ENCODE assay signal across 12 cellular contexts in the genomic region with DNA sequence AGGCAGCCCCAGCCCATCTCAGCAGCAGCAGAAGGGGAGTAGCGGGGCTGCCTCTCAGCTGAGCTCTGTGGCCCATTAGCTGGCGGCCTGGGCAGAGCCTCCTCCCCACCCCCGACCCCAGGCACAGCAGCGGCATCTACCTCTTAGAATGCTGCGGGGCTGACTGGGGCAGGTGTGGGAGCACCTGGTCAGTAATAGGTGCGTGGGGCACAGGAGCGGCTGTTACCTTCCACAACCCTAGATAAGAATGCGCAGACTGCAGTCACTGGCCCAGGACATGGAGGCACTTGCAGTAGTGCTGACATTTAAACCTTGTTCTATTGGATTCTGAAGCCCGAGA. TPM values are rescaled to one million over a fixed set of nuclear protein-coding genes. Genes with fewer than 3 reads are reported as not detected.
A peak's percentile ranks its signal among the peaks of the same experiment; 100 is the strongest.
DNase-seq lines count a peak whose midpoint lies in the region; ATAC-seq and TF ChIP-seq lines count a peak whose summit lies in the region.
"Had no signal": no experiment of that assay in that cellular context is flagged by ENCODE, and none has a peak within 500 bp of the region (broad histone marks: within the 10 kb centered on the region; RNA-seq: fewer than 3 reads in every experiment).

No MANE protein-coding gene starts in this region.

- H3K9me3 ChIP-seq in breast epithelium: no peaks in the 10 kb centered on the region
- no peaks in the 10 kb centered on the region for H3K9me3 ChIP-seq in mammary epithelial cell (replicated peaks; ENCODE audit: insufficient read depth, low read length)
- no peaks in the 10 kb centered on the region for H3K9me3 ChIP-seq in thyroid gland
- H3K9me3 ChIP-seq in MG63: no peaks in the 10 kb centered on the region
- H3K9me3 ChIP-seq: ovary had no signal

- 100% methylated on average over 4 of the region's 9 CpGs for WGBS in mammary epithelial cell (ENCODE audit: low coverage, missing lambda C conversion rate)
- 85 to 86% methylated on average over 5 to 9 of the region's 9 CpGs for WGBS in thyroid gland, 2 donors

- H3K36me3 ChIP-seq in breast epithelium: no peaks in the 10 kb centered on the region
- no peaks in the 10 kb centered on the region for H3K36me3 ChIP-seq in mammary epithelial cell (ENCODE audit: insufficient read depth, low read length)
- no peaks in the 10 kb centered on the region for H3K36me3 ChIP-seq in thyroid gland
- H3K36me3 ChIP-seq in MG63: no peaks in the 10 kb centered on the region
- H3K36me3 ChIP-seq: ovary had no signal

- intact Hi-C loops in breast epithelium (cut with DNase I; ENCODE audit: low total_unique reads): no loop called here
- intact Hi-C loops in mammary epithelial cell (cut with micrococcal nuclease): no loop called here
- intact Hi-C loops in thyroid gland (cut with DNase I): no loop called here

- CTCF ChIA-PET in mammary epithelial cell (lab: Charles Lee; ENCODE audit: low non-redundant PET): no interaction called here
- CTCF ChIA-PET in T-cell (lab: Charles Lee): interaction anchor here in 1 of 2 donors (0.6 to 1.0 kb wide), 3 partner anchors 29 to 55 kb away, joined by 3 read pairs; no protein-coding TSS in a partner anchor

- H3K9me3 Mint-ChIP-seq in T-cell (no peaks in the 10 kb centered on the region), endothelial cell (ENCODE audit: unreplicated experiment) (no peaks in the 10 kb centered on the region)

- H3K4me3 Mint-ChIP-seq in T-cell (no peak overlapping the region), endothelial cell (ENCODE audit: unreplicated experiment) (no peak overlapping the region)

- no peaks in the 10 kb centered on the region for H3K27me3 Mint-ChIP-seq in T-cell
- H3K27me3 Mint-ChIP-seq in endothelial cell (ENCODE audit: unreplicated experiment): peaks cover 2% of the 10 kb centered on the region

- no peaks in the 10 kb centered on the region for H3K79me2 ChIP-seq in mammary epithelial cell (ENCODE audit: insufficient read depth, low read length)

- no TSS peak for BruUV-seq in mammary epithelial cell (replicated peaks; lab: Mats Ljungman, UMichigan)

- no peaks in the 10 kb centered on the region for H4K20me1 ChIP-seq in mammary epithelial cell (ENCODE audit: insufficient read depth, low read length)

- H3K27ac Mint-ChIP-seq in T-cell (peak overlapping the region; percentile 90 to 94), endothelial cell (ENCODE audit: unreplicated experiment) (no peak overlapping the region)

- in situ Hi-C loops in mammary epithelial cell (cut with MboI; ENCODE audit: low sequenced_read_pairs in 2 of 2): no loop called here

- H3K4me2 ChIP-seq in mammary epithelial cell (ENCODE audit: insufficient read depth, low read depth, low read length): no peak overlapping the region

- peak overlapping the region; percentile 80 to 86 for H3K27ac ChIP-seq in breast epithelium
- H3K27ac ChIP-seq in mammary epithelial cell (ENCODE audit: insufficient read depth, low read depth, low read length): no peak overlapping the region
- H3K27ac ChIP-seq in thyroid gland: peak overlapping the region in 2 of 3 donors; percentile 35 to 68
- H3K27ac ChIP-seq: ovary had no signal

- no peak overlapping the region for H2AFZ ChIP-seq in mammary epithelial cell (ENCODE audit: low read depth, low read length)

- H3K9ac ChIP-seq in mammary epithelial cell (ENCODE audit: insufficient read depth, low read length): no peak overlapping the region

- no peak for TF ChIP-seq CTCF in breast epithelium (IDR thresholded peaks at IDR 0.05)
- no peak for TF ChIP-seq CTCF in mammary epithelial cell (conservative IDR thresholded peaks at IDR 0.05 in 1 of 2, IDR thresholded peaks at IDR 0.05 in 1 of 2; ENCODE audit: extremely low read depth in 1 of 2, insufficient read depth in 1 of 2, low read depth in 1 of 2, low read length in 2 of 2)
- TF ChIP-seq CTCF in thyroid gland (IDR thresholded peaks at IDR 0.05): no peak
- TF ChIP-seq CTCF in endothelial cell (IDR thresholded peaks at IDR 0.05; ENCODE audit: unreplicated experiment): no peak

- dilution Hi-C loops in mammary epithelial cell (cut with HindIII; ENCODE audit: low sequenced_read_pairs): no loop called here

- no peaks in the 10 kb centered on the region for H3K27me3 ChIP-seq in breast epithelium
- no peaks in the 10 kb centered on the region for H3K27me3 ChIP-seq in mammary epithelial cell (ENCODE audit: insufficient read depth, low read length)
- H3K27me3 ChIP-seq in thyroid gland: no peaks in the 10 kb centered on the region
- no peaks in the 10 kb centered on the region for H3K27me3 ChIP-seq in MG63
- H3K27me3 ChIP-seq: ovary had no signal

- H3K36me3 Mint-ChIP-seq in T-cell (peaks cover 18% of the 10 kb centered on the region), endothelial cell (ENCODE audit: low read depth, unreplicated experiment) (no peaks in the 10 kb centered on the region)

- POLR2A ChIA-PET in T-cell (lab: Charles Lee): interaction anchor here in 1 of 2 donors (0.6 kb wide), 1 partner anchor 16 kb away, joined by 3 read pairs; no protein-coding TSS in a partner anchor

- H3K4me1 ChIP-seq in breast epithelium (peaks cover 7 to 10% of the 10 kb centered on the region in 2 donors), mammary epithelial cell (ENCODE audit: insufficient read depth, low read length) (peaks cover 18% of the 10 kb centered on the region), thyroid gland (peaks cover 5 to 49% of the 10 kb centered on the region in 2 donors)

- H3K4me1 Mint-ChIP-seq in T-cell (peaks cover 58 to 66% (median 65%) of the 10 kb centered on the region in 3 donors), endothelial cell (ENCODE audit: unreplicated experiment) (no peaks in the 10 kb centered on the region)

- DNase-seq in breast epithelium (ENCODE audit: low spot score in 2 of 2): no peak
- no peak for DNase-seq in mammary epithelial cell
- no peak for DNase-seq in T-cell
- DNase-seq in iPS-NIHi11 (ENCODE audit: low spot score): peak; percentile 34
- no peak for DNase-seq in thyroid gland
- DNase-seq in SHP77 treated with DMSO at 0.1 percent for 48 hours (lab: John Stamatoyannopoulos, UW): no peak
- DNase-seq in MG63: no peak
- DNase-seq in endothelial cell (ENCODE audit: low spot score): no peak
- DNase-seq: AML-193, Karpas-422, NCI-H2171 treated with DMSO at 0.1 percent for 48 hours, ovary had no signal

- no peak for TF ChIP-seq POLR2A in breast epithelium (IDR thresholded peaks at IDR 0.05)
- no peak for TF ChIP-seq POLR2A in thyroid gland (IDR thresholded peaks at IDR 0.05)

- peak in 1 of 4 experiments; percentile 17 for ATAC-seq in T-cell (replicated peaks in 1 of 4)

- H3K4me3 ChIP-seq in breast epithelium: no peak overlapping the region
- H3K4me3 ChIP-seq in mammary epithelial cell (replicated peaks in 1 of 3; ENCODE audit: insufficient read depth in 1 of 3, low read depth in 2 of 3, low read length in 3 of 3): no peak overlapping the region
- no peak overlapping the region for H3K4me3 ChIP-seq in thyroid gland (replicated peaks in 1 of 3)
- no peak overlapping the region for H3K4me3 ChIP-seq in MG63
- H3K4me3 ChIP-seq: ovary had no signal

RNA-seq across cellular contexts. Expression of a gene that starts 35.6 kb away (rescaled TPM):
- 100 to 1,000 TPM in 1 of 3 donors, 10 to 100 TPM in 2; 13.5 to 112 (median 22.0) TPM for total RNA-seq in breast epithelium
- total RNA-seq in mammary epithelial cell: 10 to 100 TPM in 1 of 2 donors, 1 to 10 TPM in 1; 3.5 to 13.0 TPM
- 2.4 TPM for polyA plus RNA-seq in mammary epithelial cell
- polyA minus RNA-seq in mammary epithelial cell: 13.3 TPM
- 10 to 100 TPM; 55.6 to 92.3 (median 77.8) TPM for total RNA-seq in T-cell
- total RNA-seq in thyroid gland: 10 to 100 TPM in 3 of 4 donors, 1 to 10 TPM in 1; 9.7 to 21.9 (median 17.6) TPM
- 2.8 TPM in 2 replicates for total RNA-seq in MG63 (2014; rRNA removed; shearing (Covaris generic); ENCODE audit: low replicate concordance)
- total RNA-seq in endothelial cell (ENCODE audit: unreplicated experiment): 0.62 TPM

RNA-seq across cellular contexts. Expression of a gene that starts 54.0 kb away (rescaled TPM):
- total RNA-seq in breast epithelium (10 to 100 TPM; 29.1 to 36.1 (median 33.6) TPM), mammary epithelial cell (10 to 100 TPM; 21.2 to 34.6 TPM), T-cell (10 to 100 TPM; 15.4 to 24.2 (median 16.0) TPM), thyroid gland (10 to 100 TPM; 33.9 to 64.1 (median 41.3) TPM), endothelial cell (ENCODE audit: unreplicated experiment) (40.3 TPM)
- polyA plus RNA-seq in mammary epithelial cell: 30.5 TPM
- polyA minus RNA-seq in mammary epithelial cell: 17.2 TPM
- total RNA-seq in MG63 (2014; rRNA removed; shearing (Covaris generic); ENCODE audit: low replicate concordance): 31.5 and 38.1 TPM in 2 replicates
